In genomic region chr20:64231621-64232550, GRCh38 we compare ENCODE assay signal across 2 cellular contexts.
TF ChIP-seq lines count a peak whose summit lies in the region.

No MANE protein-coding gene starts in this region.

TF ChIP-seq in H1, 55 proteins besides CTCF, POLR2A, EP300 and RAD21:
- TF ChIP-seq CREB1 (IDR thresholded peaks at IDR 0.05): no peak
- no peak for TF ChIP-seq SIN3A (conservative IDR thresholded peaks at IDR 0.05 in 1 of 2, IDR thresholded peaks at IDR 0.05 in 1 of 2; ENCODE audit: low read depth in 1 of 2, low read length in 2 of 2)
- TF ChIP-seq KDM4A (IDR thresholded peaks at IDR 0.05; ENCODE audit: low read depth, low read length, severe bottlenecking): no peak
- TF ChIP-seq, protein P1, sequence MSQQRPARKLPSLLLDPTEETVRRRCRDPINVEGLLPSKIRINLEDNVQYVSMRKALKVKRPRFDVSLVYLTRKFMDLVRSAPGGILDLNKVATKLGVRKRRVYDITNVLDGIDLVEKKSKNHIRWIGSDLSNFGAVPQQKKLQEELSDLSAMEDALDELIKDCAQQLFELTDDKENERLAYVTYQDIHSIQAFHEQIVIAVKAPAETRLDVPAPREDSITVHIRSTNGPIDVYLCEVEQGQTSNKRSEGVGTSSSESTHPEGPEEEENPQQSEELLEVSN (IDR thresholded peaks at IDR 0.05): no peak
- TF ChIP-seq FOSL1 (IDR thresholded peaks at IDR 0.05; ENCODE audit: insufficient read depth, low read depth, low read length): no peak
- TF ChIP-seq JUND (IDR thresholded peaks at IDR 0.05; ENCODE audit: low read length): no peak
- no peak for TF ChIP-seq HDAC6 (IDR thresholded peaks at IDR 0.05; ENCODE audit: low read depth, low read length)
- TF ChIP-seq TAF7 (optimal IDR thresholded peaks at IDR 0.05; ENCODE audit: borderline replicate concordance, low read depth, low read length): no peak
- TF ChIP-seq POLR2AphosphoS5 (IDR thresholded peaks at IDR 0.05; ENCODE audit: low read depth, low read length): no peak
- no peak for TF ChIP-seq JUN (IDR thresholded peaks at IDR 0.05; ENCODE audit: low read depth, low read length)
- TF ChIP-seq SP2 (IDR thresholded peaks at IDR 0.05; ENCODE audit: low read length): no peak
- TF ChIP-seq SIX5 (IDR thresholded peaks at IDR 0.05; ENCODE audit: low read depth, low read length): no peak
- no peak for TF ChIP-seq SUZ12 (IDR thresholded peaks at IDR 0.05; ENCODE audit: low read length)
- TF ChIP-seq, protein P2, sequence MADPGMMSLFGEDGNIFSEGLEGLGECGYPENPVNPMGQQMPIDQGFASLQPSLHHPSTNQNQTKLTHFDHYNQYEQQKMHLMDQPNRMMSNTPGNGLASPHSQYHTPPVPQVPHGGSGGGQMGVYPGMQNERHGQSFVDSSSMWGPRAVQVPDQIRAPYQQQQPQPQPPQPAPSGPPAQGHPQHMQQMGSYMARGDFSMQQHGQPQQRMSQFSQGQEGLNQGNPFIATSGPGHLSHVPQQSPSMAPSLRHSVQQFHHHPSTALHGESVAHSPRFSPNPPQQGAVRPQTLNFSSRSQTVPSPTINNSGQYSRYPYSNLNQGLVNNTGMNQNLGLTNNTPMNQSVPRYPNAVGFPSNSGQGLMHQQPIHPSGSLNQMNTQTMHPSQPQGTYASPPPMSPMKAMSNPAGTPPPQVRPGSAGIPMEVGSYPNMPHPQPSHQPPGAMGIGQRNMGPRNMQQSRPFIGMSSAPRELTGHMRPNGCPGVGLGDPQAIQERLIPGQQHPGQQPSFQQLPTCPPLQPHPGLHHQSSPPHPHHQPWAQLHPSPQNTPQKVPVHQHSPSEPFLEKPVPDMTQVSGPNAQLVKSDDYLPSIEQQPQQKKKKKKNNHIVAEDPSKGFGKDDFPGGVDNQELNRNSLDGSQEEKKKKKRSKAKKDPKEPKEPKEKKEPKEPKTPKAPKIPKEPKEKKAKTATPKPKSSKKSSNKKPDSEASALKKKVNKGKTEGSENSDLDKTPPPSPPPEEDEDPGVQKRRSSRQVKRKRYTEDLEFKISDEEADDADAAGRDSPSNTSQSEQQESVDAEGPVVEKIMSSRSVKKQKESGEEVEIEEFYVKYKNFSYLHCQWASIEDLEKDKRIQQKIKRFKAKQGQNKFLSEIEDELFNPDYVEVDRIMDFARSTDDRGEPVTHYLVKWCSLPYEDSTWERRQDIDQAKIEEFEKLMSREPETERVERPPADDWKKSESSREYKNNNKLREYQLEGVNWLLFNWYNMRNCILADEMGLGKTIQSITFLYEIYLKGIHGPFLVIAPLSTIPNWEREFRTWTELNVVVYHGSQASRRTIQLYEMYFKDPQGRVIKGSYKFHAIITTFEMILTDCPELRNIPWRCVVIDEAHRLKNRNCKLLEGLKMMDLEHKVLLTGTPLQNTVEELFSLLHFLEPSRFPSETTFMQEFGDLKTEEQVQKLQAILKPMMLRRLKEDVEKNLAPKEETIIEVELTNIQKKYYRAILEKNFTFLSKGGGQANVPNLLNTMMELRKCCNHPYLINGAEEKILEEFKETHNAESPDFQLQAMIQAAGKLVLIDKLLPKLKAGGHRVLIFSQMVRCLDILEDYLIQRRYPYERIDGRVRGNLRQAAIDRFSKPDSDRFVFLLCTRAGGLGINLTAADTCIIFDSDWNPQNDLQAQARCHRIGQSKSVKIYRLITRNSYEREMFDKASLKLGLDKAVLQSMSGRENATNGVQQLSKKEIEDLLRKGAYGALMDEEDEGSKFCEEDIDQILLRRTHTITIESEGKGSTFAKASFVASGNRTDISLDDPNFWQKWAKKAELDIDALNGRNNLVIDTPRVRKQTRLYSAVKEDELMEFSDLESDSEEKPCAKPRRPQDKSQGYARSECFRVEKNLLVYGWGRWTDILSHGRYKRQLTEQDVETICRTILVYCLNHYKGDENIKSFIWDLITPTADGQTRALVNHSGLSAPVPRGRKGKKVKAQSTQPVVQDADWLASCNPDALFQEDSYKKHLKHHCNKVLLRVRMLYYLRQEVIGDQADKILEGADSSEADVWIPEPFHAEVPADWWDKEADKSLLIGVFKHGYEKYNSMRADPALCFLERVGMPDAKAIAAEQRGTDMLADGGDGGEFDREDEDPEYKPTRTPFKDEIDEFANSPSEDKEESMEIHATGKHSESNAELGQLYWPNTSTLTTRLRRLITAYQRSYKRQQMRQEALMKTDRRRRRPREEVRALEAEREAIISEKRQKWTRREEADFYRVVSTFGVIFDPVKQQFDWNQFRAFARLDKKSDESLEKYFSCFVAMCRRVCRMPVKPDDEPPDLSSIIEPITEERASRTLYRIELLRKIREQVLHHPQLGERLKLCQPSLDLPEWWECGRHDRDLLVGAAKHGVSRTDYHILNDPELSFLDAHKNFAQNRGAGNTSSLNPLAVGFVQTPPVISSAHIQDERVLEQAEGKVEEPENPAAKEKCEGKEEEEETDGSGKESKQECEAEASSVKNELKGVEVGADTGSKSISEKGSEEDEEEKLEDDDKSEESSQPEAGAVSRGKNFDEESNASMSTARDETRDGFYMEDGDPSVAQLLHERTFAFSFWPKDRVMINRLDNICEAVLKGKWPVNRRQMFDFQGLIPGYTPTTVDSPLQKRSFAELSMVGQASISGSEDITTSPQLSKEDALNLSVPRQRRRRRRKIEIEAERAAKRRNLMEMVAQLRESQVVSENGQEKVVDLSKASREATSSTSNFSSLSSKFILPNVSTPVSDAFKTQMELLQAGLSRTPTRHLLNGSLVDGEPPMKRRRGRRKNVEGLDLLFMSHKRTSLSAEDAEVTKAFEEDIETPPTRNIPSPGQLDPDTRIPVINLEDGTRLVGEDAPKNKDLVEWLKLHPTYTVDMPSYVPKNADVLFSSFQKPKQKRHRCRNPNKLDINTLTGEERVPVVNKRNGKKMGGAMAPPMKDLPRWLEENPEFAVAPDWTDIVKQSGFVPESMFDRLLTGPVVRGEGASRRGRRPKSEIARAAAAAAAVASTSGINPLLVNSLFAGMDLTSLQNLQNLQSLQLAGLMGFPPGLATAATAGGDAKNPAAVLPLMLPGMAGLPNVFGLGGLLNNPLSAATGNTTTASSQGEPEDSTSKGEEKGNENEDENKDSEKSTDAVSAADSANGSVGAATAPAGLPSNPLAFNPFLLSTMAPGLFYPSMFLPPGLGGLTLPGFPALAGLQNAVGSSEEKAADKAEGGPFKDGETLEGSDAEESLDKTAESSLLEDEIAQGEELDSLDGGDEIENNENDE (IDR thresholded peaks at IDR 0.05; ENCODE audit: insufficient replicate concordance, low read length): no peak
- no peak for TF ChIP-seq GABPA (IDR thresholded peaks at IDR 0.05; ENCODE audit: borderline replicate concordance, insufficient read depth, low read length)
- TF ChIP-seq GTF2F1 (IDR thresholded peaks at IDR 0.05; ENCODE audit: borderline replicate concordance, low read depth, low read length): no peak
- no peak for TF ChIP-seq KDM1A (IDR thresholded peaks at IDR 0.05; ENCODE audit: borderline replicate concordance, low read length)
- TF ChIP-seq CBX8 (IDR thresholded peaks at IDR 0.05; ENCODE audit: borderline replicate concordance, low read depth, low read length): no peak
- TF ChIP-seq YY1 (IDR thresholded peaks at IDR 0.05; ENCODE audit: low read depth, low read length): no peak
- TF ChIP-seq SP1 (IDR thresholded peaks at IDR 0.05; ENCODE audit: low read depth, low read length): no peak
TF ChIP-seq in H1: peak in this region for 0.

TF ChIP-seq in HepG2, 621 proteins besides CTCF, POLR2A, EP300 and RAD21:
- TF ChIP-seq FOXO4 (CRISPR knock-in tag; conservative IDR thresholded peaks at IDR 0.05) (0 out of 2 replicates have a peak, but pooled peaks have one; percentile 15), HIC2 (CRISPR knock-in tag; IDR thresholded peaks at IDR 0.05; ENCODE audit: low read depth) (0 out of 2 replicates have a peak, but pooled peaks have one; percentile 22), BORCS8-MEF2B (CRISPR knock-in tag; IDR thresholded peaks at IDR 0.05) (0 out of 2 replicates have a peak, but pooled peaks have one; percentile 20), ZMAT3 (CRISPR knock-in tag; conservative IDR thresholded peaks at IDR 0.05) (no peak), HES4 (CRISPR knock-in tag; IDR thresholded peaks at IDR 0.05; ENCODE audit: borderline replicate concordance) (0 out of 2 replicates have a peak, but pooled peaks have one; percentile 26), ZNF589 (CRISPR knock-in tag; conservative IDR thresholded peaks at IDR 0.05) (0 out of 2 replicates have a peak, but pooled peaks have one; percentile 39), ZFAT (CRISPR knock-in tag; conservative IDR thresholded peaks at IDR 0.05) (no peak), ZNF687 (CRISPR knock-in tag; IDR thresholded peaks at IDR 0.05) (0 out of 2 replicates have a peak, but pooled peaks have one; percentile 46), JUND (CRISPR knock-in tag; IDR thresholded peaks at IDR 0.05) (no peak), RFX1 (IDR thresholded peaks at IDR 0.05) (0 out of 2 replicates have a peak, but pooled peaks have one; percentile 6)
